In the genomic region with DNA sequence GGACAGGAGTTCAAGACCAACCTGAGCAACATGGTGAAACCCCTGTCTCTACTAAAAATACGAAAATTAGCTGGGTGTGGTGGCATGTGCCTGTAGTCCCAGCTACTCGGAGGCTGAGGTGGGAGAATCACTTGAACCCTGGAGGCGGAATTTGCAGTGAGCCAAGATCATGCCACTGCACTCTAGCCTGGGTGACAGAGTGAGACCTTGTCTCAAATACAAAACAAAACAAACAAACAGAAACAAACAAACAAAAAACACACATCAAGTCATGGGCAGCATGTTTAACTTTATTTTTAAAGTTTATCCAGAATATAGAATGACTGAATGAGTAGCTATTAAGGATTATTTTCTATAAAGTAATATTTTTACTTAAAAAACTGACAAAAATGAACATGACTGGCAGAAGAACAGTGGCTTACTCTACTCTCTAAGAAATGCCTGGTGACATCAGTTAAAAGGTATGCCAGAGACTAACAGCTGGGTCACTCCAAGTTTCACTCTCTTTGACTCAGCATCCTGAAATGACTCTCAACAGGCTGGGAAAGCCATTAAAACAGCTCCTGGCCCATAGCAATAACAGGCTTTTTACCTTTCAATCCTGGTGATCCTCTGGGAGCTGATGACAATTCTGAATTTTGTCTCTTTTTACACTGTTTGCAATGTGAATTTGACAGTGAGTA, we compare ENCODE assay signal across 9 cellular contexts.
A peak's percentile ranks its signal among the peaks of the same experiment; 100 is the strongest.
DNase-seq lines count a peak whose midpoint lies in the region; ATAC-seq and TF ChIP-seq lines count a peak whose summit lies in the region.
"Had no signal": no experiment of that assay in that cellular context is flagged by ENCODE, and none has a peak within 500 bp of the region (broad histone marks: within the 10 kb centered on the region; RNA-seq: fewer than 3 reads in every experiment).

No MANE protein-coding gene starts in this region.

- peaks cover 16% of the 10 kb centered on the region for H3K4me1 Mint-ChIP-seq in nephron

- intact Hi-C loops in posterior vena cava (cut with DNase I), result no loop called here

- H3K27me3 Mint-ChIP-seq in nephron (ENCODE audit: low read depth), result peaks cover 5% of the 10 kb centered on the region
- H3K27me3 Mint-ChIP-seq: activated naive CD8-positive, alpha-beta T cell had no signal

- H3K4me3 ChIP-seq in HEK293 (ENCODE audit: low read depth, low read length), result no peak overlapping the region
- no peak overlapping the region for H3K4me3 ChIP-seq in choroid plexus epithelial cell (ENCODE audit: low read depth, low read length)

- no peaks in the 10 kb centered on the region for H3K36me3 ChIP-seq in HEK293 (ENCODE audit: control insufficient read depth in 2 of 2, insufficient read depth in 1 of 2, low read length in 2 of 2)

- H3K27ac ChIP-seq in HEK293 (ENCODE audit: extremely low read depth, low read depth, low read length), result no peak overlapping the region

- H3K27ac Mint-ChIP-seq in nephron, result peak overlapping the region; percentile 14 to 85 (median 26)
- H3K27ac Mint-ChIP-seq: activated naive CD8-positive, alpha-beta T cell had no signal

- ATAC-seq in GM18519 (IDR thresholded peaks at IDR 0.05; ENCODE audit: low FRiP score, unreplicated experiment), result peak; percentile 92

- no peak for TF ChIP-seq CTCF in HEK293 (tag by site-specific recombination; IDR thresholded peaks at IDR 0.05)
- TF ChIP-seq CTCF in choroid plexus epithelial cell (conservative IDR thresholded peaks at IDR 0.05; ENCODE audit: low read depth, low read length), result no peak
- TF ChIP-seq CTCF in nephron (IDR thresholded peaks at IDR 0.05; ENCODE audit: unreplicated experiment in 3 of 3), result no peak

- H3K9me3 Mint-ChIP-seq in nephron, result no peaks in the 10 kb centered on the region

- H3K4me1 ChIP-seq in HEK293 (ENCODE audit: control insufficient read depth, insufficient read depth, low read length), result 0 out of 2 replicates have a peak, but pooled peaks cover 11% of the 10 kb centered on the region

- no peaks in the 10 kb centered on the region for H3K9me3 ChIP-seq in HEK293 (ENCODE audit: control insufficient read depth, insufficient read depth, low read depth, low read length)

- CTCF ChIA-PET in HEK293 (lab: Yijun Ruan, JAX), result interaction anchor here (0.6 kb wide), 1 partner anchor 78 kb away, joined by 3 read pairs; no protein-coding TSS in a partner anchor

- POLR2A ChIA-PET in HEK293 (lab: Yijun Ruan, JAX), result no interaction called here

- H3K4me3 Mint-ChIP-seq in nephron, result no peak overlapping the region
- H3K4me3 Mint-ChIP-seq: activated naive CD8-positive, alpha-beta T cell had no signal

- no peaks in the 10 kb centered on the region for H3K36me3 Mint-ChIP-seq in nephron (ENCODE audit: low read depth)
- H3K36me3 Mint-ChIP-seq: activated naive CD8-positive, alpha-beta T cell had no signal

- DNase-seq in M059J (ENCODE audit: low read depth), result peak; percentile 92
- DNase-seq in choroid plexus epithelial cell (ENCODE audit: low read depth), result peak; percentile 91
- DNase-seq in posterior vena cava (ENCODE audit: low spot score), result no peak
- no peak for DNase-seq in GF-D8 (lab: John Stamatoyannopoulos, UW)
- DNase-seq in activated CD4-positive, alpha-beta T cell treated with anti-CD3 and anti-CD28 coated beads, Interleukin-2, amount 50 U/mL, for 4 hours, result no peak

TF ChIP-seq in HEK293, 187 proteins besides CTCF, POLR2A, EP300 and RAD21 (continues in another document):
- TF ChIP-seq ZNF707 (tag by site-specific recombination; IDR thresholded peaks at IDR 0.05) (no peak), ZNF433 (tag by site-specific recombination; IDR thresholded peaks at IDR 0.05; ENCODE audit: low read depth) (no peak), ZNF585B (tag by site-specific recombination; IDR thresholded peaks at IDR 0.05) (no peak), ZNF138 (tag by site-specific recombination; IDR thresholded peaks at IDR 0.05; ENCODE audit: borderline replicate concordance) (no peak), ZNF121 (tag by site-specific recombination; IDR thresholded peaks at IDR 0.05) (no peak), ZBTB20 (tag by site-specific recombination; IDR thresholded peaks at IDR 0.05) (no peak), ZNF202 (tag by site-specific recombination; IDR thresholded peaks at IDR 0.05; ENCODE audit: borderline replicate concordance) (no peak), PRDM1 (tag by site-specific recombination; IDR thresholded peaks at IDR 0.05) (peak; percentile 77), ZNF600 (tag by site-specific recombination; IDR thresholded peaks at IDR 0.05) (no peak), ZFP3 (tag by site-specific recombination; IDR thresholded peaks at IDR 0.05; ENCODE audit: low read depth) (no peak), ZBTB17 (tag by site-specific recombination; IDR thresholded peaks at IDR 0.05) (peak; percentile 62), ZNF266 (tag by site-specific recombination; IDR thresholded peaks at IDR 0.05; ENCODE audit: low read depth) (no peak), ZNF473 (tag by site-specific recombination; IDR thresholded peaks at IDR 0.05) (no peak), SCRT2 (tag by site-specific recombination; IDR thresholded peaks at IDR 0.05) (peak; percentile 88), ZNF561 (tag by site-specific recombination; IDR thresholded peaks at IDR 0.05; ENCODE audit: borderline replicate concordance) (no peak), ZNF391 (tag by site-specific recombination; IDR thresholded peaks at IDR 0.05; ENCODE audit: borderline replicate concordance, low read depth) (no peak), ZNF184 (tag by site-specific recombination; IDR thresholded peaks at IDR 0.05) (0 out of 2 replicates have a peak, but pooled peaks have one; percentile 42), ZNF621 (tag by site-specific recombination; IDR thresholded peaks at IDR 0.05) (no peak)
- TF ChIP-seq, protein P1, sequence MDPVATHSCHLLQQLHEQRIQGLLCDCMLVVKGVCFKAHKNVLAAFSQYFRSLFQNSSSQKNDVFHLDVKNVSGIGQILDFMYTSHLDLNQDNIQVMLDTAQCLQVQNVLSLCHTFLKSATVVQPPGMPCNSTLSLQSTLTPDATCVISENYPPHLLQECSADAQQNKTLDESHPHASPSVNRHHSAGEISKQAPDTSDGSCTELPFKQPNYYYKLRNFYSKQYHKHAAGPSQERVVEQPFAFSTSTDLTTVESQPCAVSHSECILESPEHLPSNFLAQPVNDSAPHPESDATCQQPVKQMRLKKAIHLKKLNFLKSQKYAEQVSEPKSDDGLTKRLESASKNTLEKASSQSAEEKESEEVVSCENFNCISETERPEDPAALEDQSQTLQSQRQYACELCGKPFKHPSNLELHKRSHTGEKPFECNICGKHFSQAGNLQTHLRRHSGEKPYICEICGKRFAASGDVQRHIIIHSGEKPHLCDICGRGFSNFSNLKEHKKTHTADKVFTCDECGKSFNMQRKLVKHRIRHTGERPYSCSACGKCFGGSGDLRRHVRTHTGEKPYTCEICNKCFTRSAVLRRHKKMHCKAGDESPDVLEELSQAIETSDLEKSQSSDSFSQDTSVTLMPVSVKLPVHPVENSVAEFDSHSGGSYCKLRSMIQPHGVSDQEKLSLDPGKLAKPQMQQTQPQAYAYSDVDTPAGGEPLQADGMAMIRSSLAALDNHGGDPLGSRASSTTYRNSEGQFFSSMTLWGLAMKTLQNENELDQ (tag by site-specific recombination; IDR thresholded peaks at IDR 0.05; ENCODE audit: low read depth), result no peak
- TF ChIP-seq, protein P2, sequence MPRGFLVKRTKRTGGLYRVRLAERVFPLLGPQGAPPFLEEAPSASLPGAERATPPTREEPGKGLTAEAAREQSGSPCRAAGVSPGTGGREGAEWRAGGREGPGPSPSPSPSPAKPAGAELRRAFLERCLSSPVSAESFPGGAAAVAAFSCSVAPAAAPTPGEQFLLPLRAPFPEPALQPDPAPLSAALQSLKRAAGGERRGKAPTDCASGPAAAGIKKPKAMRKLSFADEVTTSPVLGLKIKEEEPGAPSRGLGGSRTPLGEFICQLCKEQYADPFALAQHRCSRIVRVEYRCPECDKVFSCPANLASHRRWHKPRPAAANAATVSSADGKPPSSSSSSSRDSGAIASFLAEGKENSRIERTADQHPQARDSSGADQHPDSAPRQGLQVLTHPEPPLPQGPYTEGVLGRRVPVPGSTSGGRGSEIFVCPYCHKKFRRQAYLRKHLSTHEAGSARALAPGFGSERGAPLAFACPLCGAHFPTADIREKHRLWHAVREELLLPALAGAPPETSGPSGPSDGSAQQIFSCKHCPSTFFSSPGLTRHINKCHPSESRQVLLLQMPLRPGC (tag by site-specific recombination; IDR thresholded peaks at IDR 0.05), result no peak
- TF ChIP-seq, protein P3, sequence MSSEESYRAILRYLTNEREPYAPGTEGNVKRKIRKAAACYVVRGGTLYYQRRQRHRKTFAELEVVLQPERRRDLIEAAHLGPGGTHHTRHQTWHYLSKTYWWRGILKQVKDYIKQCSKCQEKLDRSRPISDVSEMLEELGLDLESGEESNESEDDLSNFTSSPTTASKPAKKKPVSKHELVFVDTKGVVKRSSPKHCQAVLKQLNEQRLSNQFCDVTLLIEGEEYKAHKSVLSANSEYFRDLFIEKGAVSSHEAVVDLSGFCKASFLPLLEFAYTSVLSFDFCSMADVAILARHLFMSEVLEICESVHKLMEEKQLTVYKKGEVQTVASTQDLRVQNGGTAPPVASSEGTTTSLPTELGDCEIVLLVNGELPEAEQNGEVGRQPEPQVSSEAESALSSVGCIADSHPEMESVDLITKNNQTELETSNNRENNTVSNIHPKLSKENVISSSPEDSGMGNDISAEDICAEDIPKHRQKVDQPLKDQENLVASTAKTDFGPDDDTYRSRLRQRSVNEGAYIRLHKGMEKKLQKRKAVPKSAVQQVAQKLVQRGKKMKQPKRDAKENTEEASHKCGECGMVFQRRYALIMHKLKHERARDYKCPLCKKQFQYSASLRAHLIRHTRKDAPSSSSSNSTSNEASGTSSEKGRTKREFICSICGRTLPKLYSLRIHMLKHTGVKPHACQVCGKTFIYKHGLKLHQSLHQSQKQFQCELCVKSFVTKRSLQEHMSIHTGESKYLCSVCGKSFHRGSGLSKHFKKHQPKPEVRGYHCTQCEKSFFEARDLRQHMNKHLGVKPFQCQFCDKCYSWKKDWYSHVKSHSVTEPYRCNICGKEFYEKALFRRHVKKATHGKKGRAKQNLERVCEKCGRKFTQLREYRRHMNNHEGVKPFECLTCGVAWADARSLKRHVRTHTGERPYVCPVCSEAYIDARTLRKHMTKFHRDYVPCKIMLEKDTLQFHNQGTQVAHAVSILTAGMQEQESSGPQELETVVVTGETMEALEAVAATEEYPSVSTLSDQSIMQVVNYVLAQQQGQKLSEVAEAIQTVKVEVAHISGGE (tag by site-specific recombination; conservative IDR thresholded peaks at IDR 0.05; ENCODE audit: low read depth), result no peak

Comparison
In these comparisons a context has a peak if more than half of its experiments do, and no peak if none do; other contexts are left out.
1. DNase-seq: peak in M059J (single experiment) and choroid plexus epithelial cell (single experiment); none in posterior vena cava (single experiment), GF-D8 (single experiment) and activated CD4-positive, alpha-beta T cell treated with anti-CD3 and anti-CD28 coated beads, Interleukin-2, amount 50 U/mL, for 4 hours (0 of 2).